ENCODE assay signal across 18 cellular contexts in genomic region chr3:138916824-138917223, GRCh38. TPM values are rescaled to one million over a fixed set of nuclear protein-coding genes. Genes with fewer than 3 reads are reported as not detected.
A peak's percentile ranks its signal among the peaks of the same experiment; 100 is the strongest.
DNase-seq lines count a peak whose midpoint lies in the region; ATAC-seq and TF ChIP-seq lines count a peak whose summit lies in the region.
"Had no signal": no experiment of that assay in that cellular context is flagged by ENCODE, and none has a peak within 500 bp of the region (broad histone marks: within the 10 kb centered on the region; RNA-seq: fewer than 3 reads in every experiment).

No MANE protein-coding gene starts in this region.

- H3K4me1 ChIP-seq in RWPE2 (ENCODE audit: insufficient read depth, poor library complexity, severe bottlenecking): peaks cover 14% of the 10 kb centered on the region
- no peaks in the 10 kb centered on the region for H3K4me1 ChIP-seq in hepatocyte (ENCODE audit: insufficient read depth)
- H3K4me1 ChIP-seq: testis had no signal

- WGBS in hepatocyte (ENCODE audit: low lambda C conversion rate, missing lambda C conversion rate): 66% methylated on average over 2 of the region's 2 CpGs

- no peaks in the 10 kb centered on the region for H3K79me2 ChIP-seq in hepatocyte

- H3K36me3 ChIP-seq in RWPE2 (ENCODE audit: low read depth) (no peaks in the 10 kb centered on the region), hepatocyte (replicated peaks; ENCODE audit: insufficient read depth, low read depth) (no peaks in the 10 kb centered on the region)
- H3K36me3 ChIP-seq: gastroesophageal sphincter, SJSA1 had no signal

- H3K4me3 ChIP-seq in RWPE2 (ENCODE audit: severe bottlenecking) (no peak overlapping the region), hepatocyte (no peak overlapping the region)

- peak overlapping the region; percentile 60 for H3K27ac ChIP-seq in RWPE2 (ENCODE audit: poor library complexity, severe bottlenecking)
- H3K27ac ChIP-seq in hepatocyte: no peak overlapping the region
- H3K27ac ChIP-seq: SJSA1 had no signal

- DNase-seq in DMS 273 (lab: John Stamatoyannopoulos, UW; ENCODE audit: unreplicated experiment): peak; percentile 52
- no peak for DNase-seq in DMS 273 treated with DMSO at 0.1 percent for 48 hours (lab: John Stamatoyannopoulos, UW)
- DNase-seq in RWPE2 (ENCODE audit: low spot score): no peak
- DNase-seq in hepatocyte (ENCODE audit: low spot score): no peak
- DNase-seq in renal cortical epithelial cell (ENCODE audit: low read depth): peak; percentile 57
- DNase-seq: activated CD4-positive, CD25-positive, alpha-beta regulatory T cell treated with anti-CD3 and anti-CD28 coated beads, Interleukin-2, amount 50 U/mL, for 72 hours; activated T-cell treated with anti-CD3 and anti-CD28 coated beads, Interleukin-2, amount 50 U/mL, for 1 hour; anterior cingulate cortex; NCI-H1105; NCI-H526 treated with DMSO at 0.1 percent for 48 hours; testis had no signal

- H4K20me1 ChIP-seq in hepatocyte (ENCODE audit: insufficient read depth, poor library complexity, severe bottlenecking): no peaks in the 10 kb centered on the region

- ATAC-seq in RWPE2 (ENCODE audit: low read depth): no peak
- no peak for ATAC-seq in HG02852 (IDR thresholded peaks at IDR 0.05; ENCODE audit: unreplicated experiment)
- no peak for ATAC-seq in GM18861 (IDR thresholded peaks at IDR 0.05; ENCODE audit: unreplicated experiment)
- ATAC-seq in GM19455 (IDR thresholded peaks at IDR 0.05; ENCODE audit: unreplicated experiment): no peak

- H3K4me2 ChIP-seq in hepatocyte: peak overlapping the region; percentile 97

- TF ChIP-seq CTCF in RWPE2 (IDR thresholded peaks at IDR 0.05; ENCODE audit: poor library complexity, severe bottlenecking) (no peak), hepatocyte (IDR thresholded peaks at IDR 0.05; ENCODE audit: poor library complexity) (no peak)

- no peak overlapping the region for H2AFZ ChIP-seq in hepatocyte

- H3K27me3 ChIP-seq in RWPE2 (ENCODE audit: insufficient read depth, poor library complexity, severe bottlenecking) (no peaks in the 10 kb centered on the region), hepatocyte (no peaks in the 10 kb centered on the region)
- H3K27me3 ChIP-seq: gastroesophageal sphincter, SJSA1, testis had no signal

- no peaks in the 10 kb centered on the region for H3K9me2 ChIP-seq in hepatocyte (replicated peaks; ENCODE audit: insufficient read depth)

- H3K9me3 ChIP-seq in RWPE2 (ENCODE audit: severe bottlenecking) (no peaks in the 10 kb centered on the region), hepatocyte (ENCODE audit: low read depth) (no peaks in the 10 kb centered on the region)
- H3K9me3 ChIP-seq: gastroesophageal sphincter, SJSA1, testis had no signal

RNA-seq across cellular contexts. Expression of gene FOXL2, which starts 30.1 kb away (rescaled TPM):
- total RNA-seq in hepatocyte (not detected in 2 replicates), renal cortical epithelial cell (0.35 and 1.8 TPM in 2 replicates)
- not detected in 2 replicates for polyA plus RNA-seq in hepatocyte
- total RNA-seq: gastroesophageal sphincter, SJSA1, smooth muscle cell had no signal
- polyA plus RNA-seq: neural cell, smooth muscle cell had no signal

RNA-seq across cellular contexts. Expression of gene FOXL2NB, which starts 30.2 kb away (rescaled TPM):
- total RNA-seq in hepatocyte (not detected in 2 replicates), renal cortical epithelial cell (0.87 and 2.9 TPM in 2 replicates)
- polyA plus RNA-seq in hepatocyte: not detected in 2 replicates
- total RNA-seq: SJSA1, smooth muscle cell had no signal
- polyA plus RNA-seq: neural cell, smooth muscle cell had no signal

Comparison
In these comparisons a context has a peak if more than half of its experiments do, and no peak if none do; other contexts are left out.
1. DNase-seq: peak in DMS 273 (single experiment) and renal cortical epithelial cell (single experiment); none in DMS 273 treated with DMSO at 0.1 percent for 48 hours (single experiment), RWPE2 (single experiment) and hepatocyte (single experiment).